In genomic region chr20:44064501-44065400, GRCh38 we compare ENCODE assay signal across 19 cellular contexts.
"Had no signal": no experiment of that assay in that cellular context is flagged by ENCODE, and none has a peak within 500 bp of the region (broad histone marks: within the 10 kb centered on the region; RNA-seq: fewer than 3 reads in every experiment).

No MANE protein-coding gene starts in this region.

- FAIRE-seq: kidney, small intestine had no signal

- H3K27me3 Mint-ChIP-seq: activated T-helper 17 cell treated with anti-CD3 and anti-CD28 coated beads, Interleukin-2, amount 50 U/mL, for 72 hours had no signal

- H3K36me3 Mint-ChIP-seq: natural killer cell; stimulated activated memory B cell treated with anti-CD40 and anti-IgM and Interleukin-4, amounts not matched to agents 10 μg/mL and 1 μg/mL and 100 μg/mL, for 72 hours; T-cell had no signal

- ATAC-seq: activated CD4-positive, CD25-positive, alpha-beta regulatory T cell treated with anti-CD3 and anti-CD28 coated beads, Interleukin-2, amount 50 U/mL, for 24 hours; activated CD8-positive, alpha-beta T cell treated with anti-CD3 and anti-CD28 coated beads, Interleukin-2, amount 10 ng/mL, durations not matched to agents 7 days and 5 days; activated T-helper 17 cell treated with anti-CD3 and anti-CD28 coated beads, Interleukin-2, amount 50 U/mL, for 72 hours; body of pancreas; foreskin keratinocyte; natural killer cell; stimulated activated memory B cell treated with anti-CD40 and anti-IgM and Interleukin-4, amounts not matched to agents 10 μg/mL and 1 μg/mL and 100 μg/mL, for 72 hours; T-cell had no signal

- H3K4me3 Mint-ChIP-seq: activated CD4-positive, alpha-beta T cell treated with anti-CD3 and anti-CD28 coated beads, Interleukin-2, amount 10 ng/mL, durations not matched to agents 7 days and 5 days; activated CD8-positive, alpha-beta T cell treated with anti-CD3 and anti-CD28 coated beads, Interleukin-2, amount 10 ng/mL, durations not matched to agents 7 days and 5 days; activated T-helper 17 cell treated with anti-CD3 and anti-CD28 coated beads, Interleukin-2, amount 50 U/mL, for 72 hours; dendritic cell treated with granulocyte-macrophage colony-stimulating factor and Interleukin-4, amounts not matched to agents 40 ng/mL and 50 ng/mL, for 4 days; natural killer cell; stimulated activated memory B cell treated with anti-CD40 and anti-IgM and Interleukin-4, amounts not matched to agents 10 μg/mL and 1 μg/mL and 100 μg/mL, for 72 hours; T-cell; T-helper 2 cell treated with Interferon-gamma antibody and Interleukin-4, amounts not matched to agents 5 μg/mL and 100 μg/mL, for 36 hours had no signal

- H3K9me3 Mint-ChIP-seq: activated T-helper 17 cell treated with anti-CD3 and anti-CD28 coated beads, Interleukin-2, amount 50 U/mL, for 72 hours; dendritic cell treated with granulocyte-macrophage colony-stimulating factor and Interleukin-4, amounts not matched to agents 40 ng/mL and 50 ng/mL, for 4 days; natural killer cell had no signal

- H3K27ac Mint-ChIP-seq: activated CD4-positive, alpha-beta T cell treated with anti-CD3 and anti-CD28 coated beads, Interleukin-2, amount 10 ng/mL, durations not matched to agents 7 days and 5 days; activated CD8-positive, alpha-beta T cell treated with anti-CD3 and anti-CD28 coated beads, Interleukin-2, amount 10 ng/mL, durations not matched to agents 7 days and 5 days; activated T-helper 17 cell treated with anti-CD3 and anti-CD28 coated beads, Interleukin-2, amount 50 U/mL, for 72 hours; dendritic cell treated with granulocyte-macrophage colony-stimulating factor and Interleukin-4, amounts not matched to agents 40 ng/mL and 50 ng/mL, for 4 days; natural killer cell; stimulated activated memory B cell treated with anti-CD40 and anti-IgM and Interleukin-4, amounts not matched to agents 10 μg/mL and 1 μg/mL and 100 μg/mL, for 72 hours; T-helper 2 cell treated with Interferon-gamma antibody and Interleukin-4, amounts not matched to agents 5 μg/mL and 100 μg/mL, for 36 hours had no signal

- DNase-seq: activated CD4-positive, alpha-beta T cell treated with anti-CD3 and anti-CD28 coated beads, Interleukin-2, amount 10 ng/mL, durations not matched to agents 7 days and 5 days; activated CD8-positive, alpha-beta T cell treated with anti-CD3 and anti-CD28 coated beads, Interleukin-2, amount 10 ng/mL, durations not matched to agents 7 days and 5 days; activated naive CD4-positive, alpha-beta T cell treated with Interleukin-2 at 50 U/mL for 16 hours; activated T-cell treated with anti-CD3 and anti-CD28 coated beads, Interleukin-2, amount 50 U/mL, for 1 hour; anterior cingulate cortex; body of pancreas; effector CD4-positive, alpha-beta T cell; erythroblast; foreskin keratinocyte; kidney; natural killer cell; small intestine; transverse colon had no signal
